In genomic region chr13:66519259-66519658, GRCh38 we compare ENCODE assay signal across 7 cellular contexts.
"Had no signal": no experiment of that assay in that cellular context is flagged by ENCODE, and none has a peak within 500 bp of the region (broad histone marks: within the 10 kb centered on the region; RNA-seq: fewer than 3 reads in every experiment).

No MANE protein-coding gene starts in this region.

- DNase-seq: GM23248, GOT3, H7, HFFc6 had no signal

- H3K27ac ChIP-seq: GM23248 had no signal

- H3K9ac ChIP-seq: GM23248 had no signal

- ATAC-seq: HCT116, K562 had no signal

- H3K9me3 ChIP-seq: HAP-1 had no signal

- H3K36me3 ChIP-seq: HAP-1 had no signal

- H3K4me3 ChIP-seq: GM23248, HAP-1, K562 had no signal

- H2AFZ ChIP-seq: GM23248 had no signal
